In genomic region chr5:153157156-153157555, GRCh38 we compare ENCODE assay signal across 22 cellular contexts.
A peak's percentile ranks its signal among the peaks of the same experiment; 100 is the strongest.
DNase-seq lines count a peak whose midpoint lies in the region; ATAC-seq and TF ChIP-seq lines count a peak whose summit lies in the region.
"Had no signal": no experiment of that assay in that cellular context is flagged by ENCODE, and none has a peak within 500 bp of the region (broad histone marks: within the 10 kb centered on the region; RNA-seq: fewer than 3 reads in every experiment).

No MANE protein-coding gene starts in this region.

- H3K27ac Mint-ChIP-seq in activated CD8-positive, alpha-beta T cell treated with anti-CD3 and anti-CD28 coated beads for 36 hours = no peak overlapping the region

- no peak overlapping the region for H3K4me3 Mint-ChIP-seq in activated CD8-positive, alpha-beta T cell treated with anti-CD3 and anti-CD28 coated beads for 36 hours

- ATAC-seq in GM18909 (IDR thresholded peaks at IDR 0.05; ENCODE audit: poor library complexity, unreplicated experiment) = peak; percentile 83
- peak; percentile 67 for ATAC-seq in HG03097 (IDR thresholded peaks at IDR 0.05; ENCODE audit: low FRiP score, unreplicated experiment)
- ATAC-seq in activated CD8-positive, alpha-beta T cell treated with anti-CD3 and anti-CD28 coated beads for 36 hours = no peak
- ATAC-seq: A549, gastrocnemius medialis had no signal

- intact Hi-C loops in activated CD8-positive, alpha-beta T cell treated with anti-CD3 and anti-CD28 coated beads for 36 hours (cut with micrococcal nuclease) = no loop called here

- no peaks in the 10 kb centered on the region for H3K4me1 Mint-ChIP-seq in activated CD8-positive, alpha-beta T cell treated with anti-CD3 and anti-CD28 coated beads for 36 hours (ENCODE audit: low read depth)

- DNase-seq in A172 (ENCODE audit: low spot score) (peak; percentile 74), SK-N-DZ (ENCODE audit: low spot score) (peak; percentile 2), NCI-H446 (lab: John Stamatoyannopoulos, UW) (no peak), NCI-H69 (lab: John Stamatoyannopoulos, UW) (no peak), NCI-H1436 treated with DMSO at 0.1 percent for 48 hours (lab: John Stamatoyannopoulos, UW) (no peak)
- DNase-seq in activated CD8-positive, alpha-beta T cell treated with anti-CD3 and anti-CD28 coated beads for 36 hours = no peak
- DNase-seq: activated CD4-positive, alpha-beta T cell treated with anti-CD3 and anti-CD28 coated beads for 4 hours; activated naive CD4-positive, alpha-beta T cell treated with Interleukin-2 at 50 U/mL for 16 hours; colonic mucosa; gastrocnemius medialis; H7; KBM-7; NCI-H1048; NCI-H2107; ovary; PC-9; sigmoid colon; stimulated activated CD4-positive, alpha-beta T cell treated with anti-CD3 and anti-CD28 coated beads, Interleukin-1b, Interleukin-23, amount 100 ng/mL, for 48 hours; uterus had no signal

- POLR2A ChIA-PET in activated CD8-positive, alpha-beta T cell treated with anti-CD3 and anti-CD28 coated beads for 36 hours (lab: Charles Lee) = no interaction called here

- H3K36me3 Mint-ChIP-seq in activated CD8-positive, alpha-beta T cell treated with anti-CD3 and anti-CD28 coated beads for 36 hours (ENCODE audit: low read depth) = no peaks in the 10 kb centered on the region

- H3K27me3 Mint-ChIP-seq in activated CD8-positive, alpha-beta T cell treated with anti-CD3 and anti-CD28 coated beads for 36 hours = no peaks in the 10 kb centered on the region

- H3K9me3 Mint-ChIP-seq in activated CD8-positive, alpha-beta T cell treated with anti-CD3 and anti-CD28 coated beads for 36 hours = peaks cover 11% of the 10 kb centered on the region

- no peak for TF ChIP-seq CTCF in activated CD8-positive, alpha-beta T cell treated with anti-CD3 and anti-CD28 coated beads for 36 hours (IDR thresholded peaks at IDR 0.05)

- CTCF ChIA-PET in activated CD8-positive, alpha-beta T cell treated with anti-CD3 and anti-CD28 coated beads for 36 hours (lab: Charles Lee) = no interaction called here

Comparison
In these comparisons a context has a peak if more than half of its experiments do, and no peak if none do; other contexts are left out.
1. DNase-seq: peak in A172 (single experiment) and SK-N-DZ (single experiment); none in NCI-H446 (0 of 2), NCI-H69 (single experiment), activated CD8-positive, alpha-beta T cell treated with anti-CD3 and anti-CD28 coated beads for 36 hours (single experiment) and NCI-H1436 treated with DMSO at 0.1 percent for 48 hours (single experiment).